Comparison of ENCODE assay signal across 8 cellular contexts in the genomic region with DNA sequence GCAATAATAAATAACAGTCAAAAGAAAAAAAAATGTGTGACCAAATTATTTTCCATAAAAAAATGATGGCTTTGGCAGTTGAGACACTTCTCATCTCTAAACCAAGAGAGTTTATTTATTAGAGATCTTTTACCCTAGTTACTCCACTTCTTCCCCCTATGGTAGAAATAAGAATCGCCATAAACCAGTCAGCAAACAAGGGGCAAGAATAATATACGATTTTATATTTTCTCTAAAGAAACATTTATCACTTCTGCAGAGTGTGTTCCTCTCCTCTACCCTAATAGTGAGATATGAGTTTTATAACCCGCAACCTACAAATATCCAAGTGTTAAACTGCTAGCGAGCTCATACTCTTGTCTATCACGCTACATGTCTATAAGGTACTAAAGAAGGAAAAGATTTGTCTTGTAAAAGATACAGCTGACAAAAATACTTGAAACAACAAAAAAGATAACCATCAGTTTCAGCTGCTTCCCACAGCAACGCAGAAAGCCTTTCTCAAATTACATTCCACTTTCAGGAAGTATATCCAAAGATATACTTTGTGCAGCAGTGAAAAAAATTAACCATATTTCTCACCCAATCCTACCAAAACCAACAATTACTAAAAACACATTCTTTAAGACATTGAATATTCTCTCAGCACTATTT. TPM values are rescaled to one million over a fixed set of nuclear protein-coding genes. Genes with fewer than 3 reads are reported as not detected.
DNase-seq lines count a peak whose midpoint lies in the region; ATAC-seq, FAIRE-seq and TF ChIP-seq lines count a peak whose summit lies in the region.

No MANE protein-coding gene starts in this region.

- FAIRE-seq in HepG2 (lab: Jason Lieb, UNC), result peak; percentile 46

- DNase-seq in left ventricle myocardium inferior, result no peak
- DNase-seq in Right ventricle myocardium superior, result no peak
- DNase-seq in activated CD8-positive, alpha-beta T cell treated with anti-CD3 and anti-CD28 coated beads, Interleukin-2, amount 10 ng/mL, durations not matched to agents 7 days and 5 days, result no peak
- no peak for DNase-seq in HepG2 (ENCODE audit: low spot score)
- DNase-seq in vagina (ENCODE audit: extremely low spot score in 2 of 2), result no peak
- no peak for DNase-seq in NCI-H226
- DNase-seq in NCI-H2227 treated with DMSO at 0.1 percent for 48 hours (lab: John Stamatoyannopoulos, UW), result no peak
- DNase-seq in activated effector memory CD4-positive, alpha-beta T cell treated with anti-CD3 and anti-CD28 coated beads, Interleukin-2, amount 50 U/mL, for 16 hours, result no peak

- in situ Hi-C loops in HepG2 (cut with HindIII; ENCODE audit: extremely low pct_ligation_motif_present, low pct_unique_long_range_greater_than_20kb), result loop anchor here (10.0 kb wide), 1 partner anchor 53 kb away; no protein-coding TSS in a partner anchor

- H3K4me1 Mint-ChIP-seq in activated CD8-positive, alpha-beta T cell treated with anti-CD3 and anti-CD28 coated beads, Interleukin-2, amount 10 ng/mL, durations not matched to agents 7 days and 5 days (ENCODE audit: low read depth), result peaks cover 28% of the 10 kb centered on the region

- H3K9me3 Mint-ChIP-seq in activated CD8-positive, alpha-beta T cell treated with anti-CD3 and anti-CD28 coated beads, Interleukin-2, amount 10 ng/mL, durations not matched to agents 7 days and 5 days (ENCODE audit: insufficient read depth), result no peaks in the 10 kb centered on the region

- peak overlapping the region; percentile 86 for H3K9ac ChIP-seq in HepG2 (ENCODE audit: insufficient read depth, low read depth, low read length)

- H3K79me2 ChIP-seq in HepG2 (ENCODE audit: insufficient read depth, low read length), result peaks cover 57% of the 10 kb centered on the region

- POLR2A ChIA-PET in activated CD8-positive, alpha-beta T cell treated with anti-CD3 and anti-CD28 coated beads, Interleukin-2, amount 10 ng/mL, durations not matched to agents 7 days and 5 days (lab: Charles Lee), result interaction anchor here (1.3 to 3.8 kb wide), 2 partner anchors 167 to 180 kb away, joined by 3 to 24 read pairs; a partner anchor contains a TSS
- POLR2A ChIA-PET in HepG2 (lab: Yijun Ruan, JAX), result interaction anchor here (1.3 to 2.1 kb wide), 3 partner anchors 12 to 181 kb away, joined by 4 to 8 read pairs (median 4); a partner anchor contains a TSS

- peak overlapping the region; percentile 72 for H3K4me2 ChIP-seq in HepG2 (ENCODE audit: low read depth, low read length)

- peaks cover 33% of the 10 kb centered on the region for H3K36me3 Mint-ChIP-seq in activated CD8-positive, alpha-beta T cell treated with anti-CD3 and anti-CD28 coated beads, Interleukin-2, amount 10 ng/mL, durations not matched to agents 7 days and 5 days (ENCODE audit: low read depth)

- TF ChIP-seq POLR2A in HepG2 (IDR thresholded peaks at IDR 0.05; ENCODE audit: insufficient read depth in 1 of 2, low read depth in 2 of 2, low read length in 2 of 2) (no peak), vagina (IDR thresholded peaks at IDR 0.05) (no peak)

- CTCF ChIA-PET in activated CD8-positive, alpha-beta T cell treated with anti-CD3 and anti-CD28 coated beads, Interleukin-2, amount 10 ng/mL, durations not matched to agents 7 days and 5 days (lab: Charles Lee), result interaction anchor here (0.6 to 1.5 kb wide), 7 partner anchors 9 to 433 kb away, joined by 3 to 6 read pairs (median 4); a partner anchor contains a TSS
- CTCF ChIA-PET in HepG2 (lab: Yijun Ruan, JAX; ENCODE audit: low intra/inter-chr PET ratio, low total read pairs), result no interaction called here

- H4K20me1 ChIP-seq in HepG2 (ENCODE audit: insufficient read depth, low read length), result peaks cover 26% of the 10 kb centered on the region

- H3K9me3 ChIP-seq in left ventricle myocardium inferior (replicated peaks), result no peaks in the 10 kb centered on the region
- no peaks in the 10 kb centered on the region for H3K9me3 ChIP-seq in HepG2 (ENCODE audit: low read length)
- no peaks in the 10 kb centered on the region for H3K9me3 ChIP-seq in vagina

- peak overlapping the region; percentile 75 for H3K4me3 ChIP-seq in left ventricle myocardium inferior
- peak overlapping the region; percentile 67 to 89 (median 87) for H3K4me3 ChIP-seq in HepG2 (replicated peaks in 1 of 3; ENCODE audit: insufficient read depth in 1 of 3, low read depth in 2 of 3, low read length in 3 of 3)
- H3K4me3 ChIP-seq in vagina, result peak overlapping the region; percentile 87 to 91

- H3K36me3 ChIP-seq in left ventricle myocardium inferior, result peaks cover 32% of the 10 kb centered on the region
- peaks cover 2 to 21% of the 10 kb centered on the region in 2 experiments; a peak in 4 of 5 replicates for H3K36me3 ChIP-seq in HepG2 (replicated peaks in 1 of 2; ENCODE audit: control insufficient read depth in 1 of 2, insufficient read depth in 2 of 2, low read length in 2 of 2)
- H3K36me3 ChIP-seq in vagina, result peaks cover 3 to 18% of the 10 kb centered on the region in 2 donors

- TSS peak; percentile 34 for BruUV-seq in HepG2 (replicated peaks; lab: Mats Ljungman, UMichigan)

- TF ChIP-seq EP300 in HepG2 (IDR thresholded peaks at IDR 0.05; ENCODE audit: low read depth in 2 of 2, low read length in 2 of 2), result no peak
- no peak for TF ChIP-seq EP300 in HepG2 (CRISPR knock-in tag; IDR thresholded peaks at IDR 0.05; ENCODE audit: borderline replicate concordance)

- peak overlapping the region; percentile 99 for H3K27ac ChIP-seq in left ventricle myocardium inferior (replicated peaks)
- H3K27ac ChIP-seq in HepG2 (ENCODE audit: extremely low read length, insufficient read depth, low read length), result no peak overlapping the region
- peak overlapping the region; percentile 96 for H3K27ac ChIP-seq in vagina

- TF ChIP-seq RAD21 in HepG2 (CRISPR knock-in tag; IDR thresholded peaks at IDR 0.05), result no peak

- H3K4me1 ChIP-seq in left ventricle myocardium inferior (peaks cover 72% of the 10 kb centered on the region), HepG2 (ENCODE audit: insufficient read depth, low read length) (peaks cover 60% of the 10 kb centered on the region), vagina (peaks cover 37% of the 10 kb centered on the region)

- TF ChIP-seq CTCF in left ventricle myocardium inferior (IDR thresholded peaks at IDR 0.05; ENCODE audit: borderline replicate concordance) (no peak), HepG2 (CRISPR knock-in tag; IDR thresholded peaks at IDR 0.05) (no peak), vagina (IDR thresholded peaks at IDR 0.05) (no peak)

- ATAC-seq in Right ventricle myocardium superior (ENCODE audit: poor library complexity) (no peak), HepG2 (no peak)
- no peak for ATAC-seq in activated CD8-positive, alpha-beta T cell treated with anti-CD3 and anti-CD28 coated beads, Interleukin-2, amount 10 ng/mL, durations not matched to agents 7 days and 5 days

- no peaks in the 10 kb centered on the region for H3K27me3 Mint-ChIP-seq in activated CD8-positive, alpha-beta T cell treated with anti-CD3 and anti-CD28 coated beads, Interleukin-2, amount 10 ng/mL, durations not matched to agents 7 days and 5 days (ENCODE audit: low read depth)

- peak overlapping the region; percentile 60 for H3K27ac Mint-ChIP-seq in activated CD8-positive, alpha-beta T cell treated with anti-CD3 and anti-CD28 coated beads, Interleukin-2, amount 10 ng/mL, durations not matched to agents 7 days and 5 days

- H3K27me3 ChIP-seq in left ventricle myocardium inferior (ENCODE audit: low read depth) (no peaks in the 10 kb centered on the region), HepG2 (ENCODE audit: control insufficient read depth in 1 of 2, insufficient read depth in 2 of 2, low read length in 2 of 2) (no peaks in the 10 kb centered on the region; a peak in 1 of 5 replicates), vagina (no peaks in the 10 kb centered on the region)

- intact Hi-C loops in left ventricle myocardium inferior (cut with micrococcal nuclease) (no loop called here), Right ventricle myocardium superior (cut with DNase I) (loop anchor here (5.0 to 10.0 kb wide), 2 partner anchors 81 to 143 kb away; no protein-coding TSS in a partner anchor), HepG2 (cut with micrococcal nuclease; ENCODE audit: unreplicated experiment) (loop anchor here (5.0 kb wide), 2 partner anchors 59 to 179 kb away; a partner anchor contains a TSS), vagina (cut with DNase I) (no loop called here)

- H3K4me3 Mint-ChIP-seq in activated CD8-positive, alpha-beta T cell treated with anti-CD3 and anti-CD28 coated beads, Interleukin-2, amount 10 ng/mL, durations not matched to agents 7 days and 5 days, result peak overlapping the region; percentile 92

- 12% methylated on average over 6 of the region's 6 CpGs for WGBS in HepG2 (ENCODE audit: low lambda C conversion rate)

- H2AFZ ChIP-seq in HepG2 (ENCODE audit: low read length), result no peak overlapping the region

RNA-seq across cellular contexts. Expression of a gene that starts 2.2 kb away (rescaled TPM):
- total RNA-seq in left ventricle myocardium inferior (40.1 TPM), Right ventricle myocardium superior (51.7 TPM), HepG2 (2016; rRNA removed; fragmentation: Illumina TruSeq; extraction: Trizol) (12.6 and 19.8 TPM in 2 replicates), vagina (23.3 TPM)
- 1 to 10 TPM; 8.7 to 9.9 TPM for total RNA-seq in activated CD8-positive, alpha-beta T cell treated with anti-CD3 and anti-CD28 coated beads, Interleukin-2, amount 10 ng/mL, durations not matched to agents 7 days and 5 days
- 1.5 and 1.9 TPM in 2 replicates for total RNA-seq in HepG2 (2016; cell fraction: cytosol; rRNA removed; fragmentation: Illumina TruSeq; extraction: Trizol; ENCODE audit: low read depth)
- 11.0 and 21.0 TPM in 2 replicates for total RNA-seq in HepG2 (2016; cell fraction: insoluble cytoplasmic fraction; rRNA removed; fragmentation: Illumina TruSeq; extraction: Trizol)
- total RNA-seq in HepG2 (2016; cell fraction: membrane; rRNA removed; fragmentation: Illumina TruSeq; extraction: Trizol), result 6.1 and 6.2 TPM in 2 replicates
- 39.4 and 41.8 TPM in 2 replicates for total RNA-seq in HepG2 (2016; cell fraction: nucleus; rRNA removed; fragmentation: Illumina TruSeq; extraction: Trizol)
- 19.6 and 21.1 TPM in 2 replicates for polyA plus RNA-seq in HepG2 (2011; rRNA removed)
- polyA plus RNA-seq in HepG2 (2011; cell fraction: cytosol; rRNA removed), result 8.2 and 16.0 TPM in 2 replicates
- polyA plus RNA-seq in HepG2 (2011; cell fraction: nucleus; rRNA removed), result 22.3 and 24.0 TPM in 2 replicates
- 38.7 and 39.1 TPM in 2 replicates for polyA plus RNA-seq in HepG2 (2012)
- 1.5 and 1.6 TPM in 2 replicates for polyA plus RNA-seq in HepG2 (2016; cell fraction: cytosol; fragmentation: Illumina TruSeq; extraction: Trizol; ENCODE audit: low read depth)
- polyA plus RNA-seq in HepG2 (2016; cell fraction: insoluble cytoplasmic fraction; fragmentation: Illumina TruSeq; extraction: Trizol; ENCODE audit: low read depth), result 11.7 and 15.5 TPM in 2 replicates
- 4.1 and 4.3 TPM in 2 replicates for polyA plus RNA-seq in HepG2 (2016; cell fraction: membrane; fragmentation: Illumina TruSeq; extraction: Trizol; ENCODE audit: low read depth)
- 43.3 and 45.1 TPM in 2 replicates for polyA plus RNA-seq in HepG2 (2016; cell fraction: nucleus; fragmentation: Illumina TruSeq; extraction: Trizol; ENCODE audit: insufficient read depth, low read depth)
- polyA minus RNA-seq in HepG2 (2011; rRNA and poly(A)+ RNA removed; ENCODE audit: low replicate concordance), result 5.0 and 18.9 TPM in 2 replicates
- 22.4 and 27.3 TPM in 2 replicates for polyA minus RNA-seq in HepG2 (2011; cell fraction: cytosol; rRNA and poly(A)+ RNA removed)
- 136 and 137 TPM in 2 replicates for polyA minus RNA-seq in HepG2 (2011; cell fraction: nucleus; rRNA and poly(A)+ RNA removed)

RNA-seq across cellular contexts. Expression of a gene that starts 58.2 kb away (rescaled TPM):
- total RNA-seq in left ventricle myocardium inferior (149 TPM), Right ventricle myocardium superior (173 TPM), HepG2 (2016; rRNA removed; fragmentation: Illumina TruSeq; extraction: Trizol) (114 and 154 TPM in 2 replicates), vagina (49.6 TPM)
- total RNA-seq in activated CD8-positive, alpha-beta T cell treated with anti-CD3 and anti-CD28 coated beads, Interleukin-2, amount 10 ng/mL, durations not matched to agents 7 days and 5 days, result 10 to 100 TPM; 38.4 to 39.9 TPM
- total RNA-seq in HepG2 (2016; cell fraction: cytosol; rRNA removed; fragmentation: Illumina TruSeq; extraction: Trizol; ENCODE audit: low read depth), result 71.2 and 80.6 TPM in 2 replicates
- total RNA-seq in HepG2 (2016; cell fraction: insoluble cytoplasmic fraction; rRNA removed; fragmentation: Illumina TruSeq; extraction: Trizol), result 108 and 156 TPM in 2 replicates
- 138 and 146 TPM in 2 replicates for total RNA-seq in HepG2 (2016; cell fraction: membrane; rRNA removed; fragmentation: Illumina TruSeq; extraction: Trizol)
- 48.2 and 51.8 TPM in 2 replicates for total RNA-seq in HepG2 (2016; cell fraction: nucleus; rRNA removed; fragmentation: Illumina TruSeq; extraction: Trizol)
- polyA plus RNA-seq in HepG2 (2011; rRNA removed), result 53.9 and 64.1 TPM in 2 replicates
- 41.7 and 60.7 TPM in 2 replicates for polyA plus RNA-seq in HepG2 (2011; cell fraction: cytosol; rRNA removed)
- polyA plus RNA-seq in HepG2 (2011; cell fraction: nucleus; rRNA removed), result 13.1 and 19.6 TPM in 2 replicates
- 82.9 and 84.9 TPM in 2 replicates for polyA plus RNA-seq in HepG2 (2012)
- 151 and 156 TPM in 2 replicates for polyA plus RNA-seq in HepG2 (2016; cell fraction: cytosol; fragmentation: Illumina TruSeq; extraction: Trizol; ENCODE audit: low read depth)
- 190 and 193 TPM in 2 replicates for polyA plus RNA-seq in HepG2 (2016; cell fraction: insoluble cytoplasmic fraction; fragmentation: Illumina TruSeq; extraction: Trizol; ENCODE audit: low read depth)
- polyA plus RNA-seq in HepG2 (2016; cell fraction: membrane; fragmentation: Illumina TruSeq; extraction: Trizol; ENCODE audit: low read depth), result 182 and 183 TPM in 2 replicates
- polyA plus RNA-seq in HepG2 (2016; cell fraction: nucleus; fragmentation: Illumina TruSeq; extraction: Trizol; ENCODE audit: insufficient read depth, low read depth), result 65.8 and 79.0 TPM in 2 replicates
- 27.5 and 37.8 TPM in 2 replicates for polyA minus RNA-seq in HepG2 (2011; rRNA and poly(A)+ RNA removed; ENCODE audit: low replicate concordance)
- 26.5 and 29.3 TPM in 2 replicates for polyA minus RNA-seq in HepG2 (2011; cell fraction: cytosol; rRNA and poly(A)+ RNA removed)
- 32.2 and 43.8 TPM in 2 replicates for polyA minus RNA-seq in HepG2 (2011; cell fraction: nucleus; rRNA and poly(A)+ RNA removed)

Comparison
In these comparisons a context has a peak if more than half of its experiments do, and no peak if none do; other contexts are left out.
1. intact Hi-C loops: an anchor here in Right ventricle myocardium superior (5.0 to 10.0 kb wide) and HepG2 (5.0 kb wide); none called in left ventricle myocardium inferior and vagina.